Comparison of ENCODE assay signal across 10 cellular contexts in the genomic region with DNA sequence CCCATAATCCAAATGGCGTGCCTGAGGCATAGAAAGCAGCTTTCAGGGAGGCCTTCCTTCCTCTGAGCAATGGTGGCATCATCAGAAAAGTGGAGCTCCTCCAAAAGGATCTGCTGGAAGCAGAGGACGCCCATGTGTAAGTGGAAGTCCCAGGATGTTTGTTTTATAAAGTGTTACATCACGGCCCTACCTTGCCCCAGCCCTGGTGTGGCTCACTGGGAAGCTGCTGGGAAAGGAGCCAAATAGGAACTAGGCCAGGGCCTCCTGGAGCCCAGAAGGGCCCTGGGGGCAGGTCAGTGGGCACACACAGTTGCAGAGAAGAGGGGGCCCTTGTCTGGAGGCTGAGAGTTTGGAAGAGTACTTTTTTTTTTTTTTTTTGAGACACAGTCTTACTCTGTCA. TPM values are rescaled to one million over a fixed set of nuclear protein-coding genes. Genes with fewer than 3 reads are reported as not detected.
A peak's percentile ranks its signal among the peaks of the same experiment; 100 is the strongest.
DNase-seq lines count a peak whose midpoint lies in the region; ATAC-seq, FAIRE-seq and TF ChIP-seq lines count a peak whose summit lies in the region.
"Had no signal": no experiment of that assay in that cellular context is flagged by ENCODE, and none has a peak within 500 bp of the region (broad histone marks: within the 10 kb centered on the region; RNA-seq: fewer than 3 reads in every experiment).

No MANE protein-coding gene starts in this region.

- ATAC-seq in lung (ENCODE audit: insufficient read depth, low FRiP score), result no peak

- no peaks in the 10 kb centered on the region for H3K9me3 Mint-ChIP-seq in astrocyte (ENCODE audit: unreplicated experiment)

- WGBS in lung, 2 donors, result 49 to 51% methylated on average over 3 of the region's 3 CpGs

- peaks cover 3% of the 10 kb centered on the region for H4K20me1 ChIP-seq in astrocyte (ENCODE audit: insufficient read depth, low read length)

- H3K27me3 ChIP-seq in astrocyte (ENCODE audit: insufficient read depth, low read length) (no peaks in the 10 kb centered on the region), lung (ENCODE audit: control insufficient read depth, insufficient read depth) (no peaks in the 10 kb centered on the region)

- H3K27me3 Mint-ChIP-seq in astrocyte (ENCODE audit: low read depth, unreplicated experiment), result peaks cover 42% of the 10 kb centered on the region

- H3K4me1 ChIP-seq in astrocyte (ENCODE audit: insufficient read depth, low read length) (peaks cover 12% of the 10 kb centered on the region), lung (ENCODE audit: control insufficient read depth in 2 of 2, insufficient read depth in 2 of 2, low read length in 2 of 2) (peaks cover 0 to 7% of the 10 kb centered on the region in 2 donors), kidney (ENCODE audit: control insufficient read depth in 1 of 2, insufficient read depth in 1 of 2, low read depth in 1 of 2, low read length in 2 of 2) (peaks cover 4 to 10% of the 10 kb centered on the region in 2 donors)

- DNase-seq in COLO668 (lab: John Stamatoyannopoulos, UW; ENCODE audit: unreplicated experiment) (peak; percentile 58), M059J (ENCODE audit: low read depth) (peak; percentile 97), astrocyte (ENCODE audit: low read depth) (peak; percentile 73), lung (ENCODE audit: low spot score) (peak; percentile 85), frontal cortex (ENCODE audit: low spot score in 2 of 2) (no peak), GM20000 (ENCODE audit: low spot score) (no peak), kidney (no peak), cerebellum (ENCODE audit: low spot score) (no peak)
- DNase-seq: activated effector memory CD4-positive, alpha-beta T cell treated with anti-CD3 and anti-CD28 coated beads, Interleukin-2, amount 50 U/mL, for 16 hours; stimulated activated CD4-positive, alpha-beta T cell treated with anti-CD3 and anti-CD28 coated beads, Interleukin-4, amount 100 ng/mL, for 1 hour had no signal

- no peaks in the 10 kb centered on the region for H3K36me3 ChIP-seq in astrocyte (ENCODE audit: insufficient read depth, low read length)
- H3K36me3 ChIP-seq in lung (ENCODE audit: control insufficient read depth in 2 of 2, insufficient read depth in 2 of 2, low read length in 2 of 2), result no peaks in the 10 kb centered on the region
- H3K36me3 ChIP-seq in kidney (ENCODE audit: control insufficient read depth in 1 of 2, insufficient read depth in 2 of 2, low read length in 2 of 2), result no peaks in the 10 kb centered on the region

- H3K4me3 Mint-ChIP-seq in astrocyte (ENCODE audit: unreplicated experiment), result no peak overlapping the region

- peaks cover 9% of the 10 kb centered on the region for H3K79me2 ChIP-seq in astrocyte (ENCODE audit: insufficient read depth, low read length)

- H3K4me2 ChIP-seq in astrocyte (ENCODE audit: low read length), result peak overlapping the region; percentile 13

- no peak overlapping the region for H2AFZ ChIP-seq in astrocyte (ENCODE audit: low read depth, low read length)

- no peak overlapping the region for H3K27ac Mint-ChIP-seq in astrocyte (ENCODE audit: unreplicated experiment)

- intact Hi-C loops in kidney (cut with DNase I), result no loop called here

- TF ChIP-seq CTCF in astrocyte (IDR thresholded peaks at IDR 0.05; ENCODE audit: insufficient read depth, low read depth, low read length) (no peak), lung (IDR thresholded peaks at IDR 0.05; ENCODE audit: control extremely low read depth, extremely low read depth) (no peak), GM20000 (IDR thresholded peaks at IDR 0.05; ENCODE audit: extremely low read depth, missing control alignments) (no peak), kidney (IDR thresholded peaks at IDR 0.05; ENCODE audit: borderline replicate concordance, extremely low read depth, insufficient read depth) (no peak)

- H3K9ac ChIP-seq in astrocyte (ENCODE audit: low read length) (no peak overlapping the region), kidney (ENCODE audit: low read length in 2 of 2) (no peak overlapping the region)

- H3K27ac ChIP-seq in astrocyte (ENCODE audit: low read depth, low read length) (no peak overlapping the region), lung (ENCODE audit: low read depth in 1 of 2, low read length in 1 of 2) (peak overlapping the region in 1 of 2 donors; percentile 55), kidney (ENCODE audit: low read depth in 2 of 2, low read length in 2 of 2) (peak overlapping the region in 1 of 2 donors; percentile 3)

- H3K36me3 Mint-ChIP-seq in astrocyte (ENCODE audit: low read depth, unreplicated experiment), result peaks cover 2% of the 10 kb centered on the region

- H3K4me1 Mint-ChIP-seq in astrocyte (ENCODE audit: low read depth, unreplicated experiment), result no peaks in the 10 kb centered on the region

- H3K4me3 ChIP-seq in astrocyte (ENCODE audit: insufficient read depth, low read depth, low read length) (no peak overlapping the region), lung (no peak overlapping the region), kidney (ENCODE audit: low read length in 2 of 2) (no peak overlapping the region)

- FAIRE-seq in astrocyte (lab: Jason Lieb, UNC) (no peak), frontal cortex (lab: Jason Lieb, UNC) (no peak), kidney (lab: Jason Lieb, UNC) (no peak)

- H3K9me3 ChIP-seq in astrocyte (ENCODE audit: insufficient read depth, low read depth, low read length) (no peaks in the 10 kb centered on the region), lung (ENCODE audit: control insufficient read depth in 2 of 2, insufficient read depth in 1 of 2, low read length in 1 of 2) (no peaks in the 10 kb centered on the region), kidney (ENCODE audit: control insufficient read depth in 1 of 2, low read length in 2 of 2) (no peaks in the 10 kb centered on the region)

RNA-seq across cellular contexts. Expression of a gene that starts 4.2 kb away (rescaled TPM):
- 49.9 and 69.0 TPM in 2 replicates for total RNA-seq in M059J (2014; rRNA removed; shearing (Covaris generic))
- total RNA-seq in astrocyte (85.3 and 119 TPM in 2 replicates), lung (100 to 1,000 TPM in 1 of 2 donors, 10 to 100 TPM in 1; 49.2 to 102 TPM), frontal cortex (143 TPM), kidney (97.5 TPM), cerebellum (104 TPM)
- polyA plus RNA-seq in lung (100 to 1,000 TPM in 1 of 2 donors, 10 to 100 TPM in 1; 32.5 to 115 TPM), kidney (ENCODE audit: insufficient read depth, low read depth, low replicate concordance) (94.4 TPM)

Comparison
In these comparisons a context has a peak if more than half of its experiments do, and no peak if none do; other contexts are left out.
1. DNase-seq: peak in COLO668 (single experiment), M059J (single experiment), astrocyte (single experiment) and lung (single experiment); none in frontal cortex (0 of 2), GM20000 (single experiment), kidney (single experiment) and cerebellum (single experiment).